ENCODE assay signal across 1 cellular context in genomic region chr17:74864866-74865395, GRCh38.
TF ChIP-seq lines count a peak whose summit lies in the region.

No MANE protein-coding gene starts in this region.

TF ChIP-seq in HepG2, 621 proteins besides CTCF, POLR2A, EP300 and RAD21 (continues in another document):
- TF ChIP-seq HMGXB4 (CRISPR knock-in tag; IDR thresholded peaks at IDR 0.05; ENCODE audit: borderline replicate concordance in 1 of 2, low read depth in 1 of 2) (peak; percentile 23 to 58; a peak in 1 of 4 replicates), PHB2 (IDR thresholded peaks at IDR 0.05; ENCODE audit: partially characterized antibody) (no peak), KDM2A (CRISPR knock-in tag; IDR thresholded peaks at IDR 0.05; ENCODE audit: borderline replicate concordance, low read depth) (peak; percentile 58; the same call in 1 of the 2 replicates), NONO (IDR thresholded peaks at IDR 0.05) (no peak), NONO (CRISPR knock-in tag; conservative IDR thresholded peaks at IDR 0.05) (0 out of 2 replicates have a peak, but pooled peaks have one; percentile 47), STAG1 (CRISPR knock-in tag; IDR thresholded peaks at IDR 0.05) (peak; percentile 81), XRCC5 (optimal IDR thresholded peaks at IDR 0.05; ENCODE audit: low read length) (peak; percentile 96), CEBPB (IDR thresholded peaks at IDR 0.05; ENCODE audit: borderline replicate concordance, low read depth, low read length) (peak; percentile 76), ZNF350 (CRISPR knock-in tag; IDR thresholded peaks at IDR 0.05; ENCODE audit: borderline replicate concordance, low read depth) (no peak; the same call in 1 of the 2 replicates), ZNF280B (CRISPR knock-in tag; IDR thresholded peaks at IDR 0.05; ENCODE audit: borderline replicate concordance) (peak; percentile 32; the same call in 1 of the 2 replicates), YY1 (IDR thresholded peaks at IDR 0.05; ENCODE audit: insufficient read depth, insufficient replicate concordance, low read depth, low read length) (peak; percentile 38), PLRG1 (conservative IDR thresholded peaks at IDR 0.05) (no peak), BRCA1 (CRISPR knock-in tag; IDR thresholded peaks at IDR 0.05) (no peak), ZNF274 (CRISPR knock-in tag; IDR thresholded peaks at IDR 0.05) (peak; percentile 34; the same call in 1 of the 2 replicates), SRY (CRISPR knock-in tag; IDR thresholded peaks at IDR 0.05) (0 out of 2 replicates have a peak, but pooled peaks have one; percentile 52), POGK (CRISPR knock-in tag; conservative IDR thresholded peaks at IDR 0.05) (no peak), BHLHE40 (IDR thresholded peaks at IDR 0.05; ENCODE audit: low read length) (0 out of 2 replicates have a peak, but pooled peaks have one; percentile 5), ZFP1 (CRISPR knock-in tag; IDR thresholded peaks at IDR 0.05) (no peak), TAF15 (IDR thresholded peaks at IDR 0.05; ENCODE audit: low read depth, low read length, poor library complexity, severe bottlenecking) (no peak), SMC3 (IDR thresholded peaks at IDR 0.05; ENCODE audit: low read length) (peak; percentile 77), CENPT (CRISPR knock-in tag; IDR thresholded peaks at IDR 0.05; ENCODE audit: low read depth) (0 out of 2 replicates have a peak, but pooled peaks have one; percentile 44), UBTF (CRISPR knock-in tag; IDR thresholded peaks at IDR 0.05) (no peak), IKZF4 (CRISPR knock-in tag; IDR thresholded peaks at IDR 0.05; ENCODE audit: borderline replicate concordance, low read depth, not compliant biosample characterization) (peak; percentile 53), ZNF562 (CRISPR knock-in tag; IDR thresholded peaks at IDR 0.05; ENCODE audit: borderline replicate concordance) (no peak), NPAS2 (CRISPR knock-in tag; IDR thresholded peaks at IDR 0.05; ENCODE audit: borderline replicate concordance) (no peak), ZNF7 (CRISPR knock-in tag; IDR thresholded peaks at IDR 0.05) (no peak), ESRRA (CRISPR knock-in tag; IDR thresholded peaks at IDR 0.05; ENCODE audit: low read depth) (no peak), YEATS4 (CRISPR knock-in tag; IDR thresholded peaks at IDR 0.05; ENCODE audit: borderline replicate concordance) (no peak), ZNF619 (CRISPR knock-in tag; IDR thresholded peaks at IDR 0.05) (peak; percentile 53; the same call in 1 of the 2 replicates), ZNF318 (CRISPR knock-in tag; IDR thresholded peaks at IDR 0.05) (0 out of 2 replicates have a peak, but pooled peaks have one; percentile 40), MYC (CRISPR knock-in tag; IDR thresholded peaks at IDR 0.05; ENCODE audit: borderline replicate concordance) (peak; percentile 34; the same call in 1 of the 2 replicates), ZNF230 (CRISPR knock-in tag; IDR thresholded peaks at IDR 0.05) (0 out of 2 replicates have a peak, but pooled peaks have one; percentile 54), ZNF777 (CRISPR knock-in tag; IDR thresholded peaks at IDR 0.05) (0 out of 2 replicates have a peak, but pooled peaks have one; percentile 19), ZFP91 (CRISPR knock-in tag; IDR thresholded peaks at IDR 0.05; ENCODE audit: borderline replicate concordance) (peak; percentile 35; the same call in 1 of the 2 replicates), ZNF839 (CRISPR knock-in tag; IDR thresholded peaks at IDR 0.05; ENCODE audit: borderline replicate concordance) (no peak; the same call in 1 of the 2 replicates), ZSCAN25 (CRISPR knock-in tag; IDR thresholded peaks at IDR 0.05) (peak; percentile 50; the same call in 1 of the 2 replicates), ZNF556 (CRISPR knock-in tag; IDR thresholded peaks at IDR 0.05; ENCODE audit: borderline replicate concordance) (no peak)
- TF ChIP-seq, protein P1, sequence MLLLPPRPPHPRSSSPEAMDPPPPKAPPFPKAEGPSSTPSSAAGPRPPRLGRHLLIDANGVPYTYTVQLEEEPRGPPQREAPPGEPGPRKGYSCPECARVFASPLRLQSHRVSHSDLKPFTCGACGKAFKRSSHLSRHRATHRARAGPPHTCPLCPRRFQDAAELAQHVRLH (CRISPR knock-in tag; IDR thresholded peaks at IDR 0.05; ENCODE audit: borderline replicate concordance, low read depth), result no peak
- TF ChIP-seq, protein P2, sequence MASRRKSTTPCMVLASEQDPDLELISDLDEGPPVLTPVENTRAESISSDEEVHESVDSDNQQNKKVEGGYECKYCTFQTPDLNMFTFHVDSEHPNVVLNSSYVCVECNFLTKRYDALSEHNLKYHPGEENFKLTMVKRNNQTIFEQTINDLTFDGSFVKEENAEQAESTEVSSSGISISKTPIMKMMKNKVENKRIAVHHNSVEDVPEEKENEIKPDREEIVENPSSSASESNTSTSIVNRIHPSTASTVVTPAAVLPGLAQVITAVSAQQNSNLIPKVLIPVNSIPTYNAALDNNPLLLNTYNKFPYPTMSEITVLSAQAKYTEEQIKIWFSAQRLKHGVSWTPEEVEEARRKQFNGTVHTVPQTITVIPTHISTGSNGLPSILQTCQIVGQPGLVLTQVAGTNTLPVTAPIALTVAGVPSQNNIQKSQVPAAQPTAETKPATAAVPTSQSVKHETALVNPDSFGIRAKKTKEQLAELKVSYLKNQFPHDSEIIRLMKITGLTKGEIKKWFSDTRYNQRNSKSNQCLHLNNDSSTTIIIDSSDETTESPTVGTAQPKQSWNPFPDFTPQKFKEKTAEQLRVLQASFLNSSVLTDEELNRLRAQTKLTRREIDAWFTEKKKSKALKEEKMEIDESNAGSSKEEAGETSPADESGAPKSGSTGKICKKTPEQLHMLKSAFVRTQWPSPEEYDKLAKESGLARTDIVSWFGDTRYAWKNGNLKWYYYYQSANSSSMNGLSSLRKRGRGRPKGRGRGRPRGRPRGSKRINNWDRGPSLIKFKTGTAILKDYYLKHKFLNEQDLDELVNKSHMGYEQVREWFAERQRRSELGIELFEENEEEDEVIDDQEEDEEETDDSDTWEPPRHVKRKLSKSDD (CRISPR knock-in tag; IDR thresholded peaks at IDR 0.05; ENCODE audit: low read depth), result 0 out of 2 replicates have a peak, but pooled peaks have one; percentile 34
